In genomic region chr17:81831563-81831956, GRCh38 we compare ENCODE assay signal across 9 cellular contexts. TPM values are rescaled to one million over a fixed set of nuclear protein-coding genes. Genes with fewer than 3 reads are reported as not detected.
DNase-seq lines count a peak whose midpoint lies in the region; ATAC-seq, FAIRE-seq and TF ChIP-seq lines count a peak whose summit lies in the region.
"Had no signal": no experiment of that assay in that cellular context is flagged by ENCODE, and none has a peak within 500 bp of the region (broad histone marks: within the 10 kb centered on the region; RNA-seq: fewer than 3 reads in every experiment).

No MANE protein-coding gene starts in this region.

- H3K27me3 ChIP-seq in IMR-90 (ENCODE audit: control insufficient read depth, insufficient read depth, low read length) (no peaks in the 10 kb centered on the region), GM12878 (replicated peaks in 1 of 2; ENCODE audit: control insufficient read depth in 2 of 2, insufficient read depth in 2 of 2, low read length in 1 of 2) (no peaks in the 10 kb centered on the region)

- dilution Hi-C loops in IMR-90 (cut with HindIII; ENCODE audit: low sequenced_read_pairs, unreplicated experiment), result no loop called here

- no peak overlapping the region for H2BK5ac ChIP-seq in IMR-90 (ENCODE audit: low read depth, low read length, poor library complexity, severe bottlenecking)

- TF ChIP-seq POLR2A in IMR-90 (IDR thresholded peaks at IDR 0.05; ENCODE audit: low read depth, low read length) (no peak), GM12878 (IDR thresholded peaks at IDR 0.05; ENCODE audit: low read depth, low read length) (no peak)

- intact Hi-C loops in IMR-90 (cut with micrococcal nuclease), result no loop called here
- intact Hi-C loops in GM12878 (cut with micrococcal nuclease; ENCODE audit: unreplicated experiment), result no loop called here

- no peak overlapping the region for H2BK120ac ChIP-seq in IMR-90 (ENCODE audit: low read depth, low read length)

- POLR2A ChIA-PET in IMR-90 (lab: Charles Lee; ENCODE audit: unreplicated experiment) (no interaction called here), GM12878 (lab: Charles Lee) (interaction anchor here (3.0 kb wide), 1 partner anchor 30 kb away, joined by 10 read pairs; the partner anchor contains the start of gene P4HB)

- no peak overlapping the region for H3K56ac ChIP-seq in IMR-90 (ENCODE audit: extremely low read depth, insufficient read depth, low read length)

- H3K4me3 ChIP-seq in IMR-90 (ENCODE audit: insufficient read depth, low read depth, low read length), result no peak overlapping the region
- peak overlapping the region; percentile 96; the same call in 1 of the 2 replicates for H3K4me3 ChIP-seq in GM12878

- no peaks in the 10 kb centered on the region for H3K9me3 ChIP-seq in IMR-90 (ENCODE audit: control insufficient read depth, insufficient read depth, low read length)
- H3K9me3 ChIP-seq in GM12878 (replicated peaks; ENCODE audit: control insufficient read depth, insufficient read depth, low read length), result no peaks in the 10 kb centered on the region

- H3K79me2 ChIP-seq in GM12878 (ENCODE audit: control insufficient read depth, insufficient read depth, low read length), result peaks cover 13% of the 10 kb centered on the region

- H3K27ac ChIP-seq in C4-2B, result peak overlapping the region; percentile 96; the same call in 1 of the 2 replicates
- no peak overlapping the region; the same call in 1 of the 2 replicates for H3K27ac ChIP-seq in IMR-90 (ENCODE audit: insufficient read depth, low read length)
- H3K27ac ChIP-seq in GM12878 (ENCODE audit: control insufficient read depth, insufficient read depth), result no peak overlapping the region

- H4K20me1 ChIP-seq in IMR-90 (ENCODE audit: insufficient read depth, low read length) (peaks cover 29% of the 10 kb centered on the region), GM12878 (ENCODE audit: control insufficient read depth, insufficient read depth) (no peaks in the 10 kb centered on the region)

- H4K8ac ChIP-seq in IMR-90 (ENCODE audit: low read depth in 2 of 2, low read length in 2 of 2), result peak overlapping the region; percentile 74 to 85; a peak in 3 of 4 replicates

- H3K36me3 ChIP-seq in IMR-90 (ENCODE audit: control insufficient read depth, insufficient read depth, low read length), result peaks cover 7% of the 10 kb centered on the region; the same call in 1 of the 2 replicates
- no peaks in the 10 kb centered on the region for H3K36me3 ChIP-seq in GM12878 (ENCODE audit: control insufficient read depth in 2 of 2, insufficient read depth in 2 of 2, low read length in 1 of 2)

- CTCF ChIA-PET in IMR-90 (lab: Yijun Ruan, JAX), result no interaction called here
- CTCF ChIA-PET in GM12878 (lab: Yijun Ruan, JAX), result interaction anchor here (1.7 kb wide), 1 partner anchor 119 kb away, joined by 3 read pairs; the partner anchor contains the start of gene SLC25A10

- no TSS peak for BruUV-seq in IMR-90 (replicated peaks; lab: Mats Ljungman, UMichigan)
- BruUV-seq in GM12878 (replicated peaks; lab: Mats Ljungman, UMichigan), result no TSS peak

- peak overlapping the region in 2 of 3 experiments; percentile 85 to 91 for H3K27ac Mint-ChIP-seq in nephron

- TF ChIP-seq RAD21 in IMR-90 (IDR thresholded peaks at IDR 0.05; ENCODE audit: low read length) (no peak), GM12878 (IDR thresholded peaks at IDR 0.05; ENCODE audit: insufficient read depth, low read depth, low read length) (no peak)

- SMC1A ChIA-PET in GM12878 (lab: Charles Lee; ENCODE audit: uncharacterized antibody, unreplicated experiment), result no interaction called here

- no peak overlapping the region for H2BK20ac ChIP-seq in IMR-90 (ENCODE audit: low read depth, low read length)

- no peaks in the 10 kb centered on the region for H3K9me3 Mint-ChIP-seq in nephron

- H3K4me2 ChIP-seq in IMR-90 (ENCODE audit: low read depth, low read length) (peak overlapping the region; percentile 99), GM12878 (ENCODE audit: control insufficient read depth, insufficient read depth) (peak overlapping the region; percentile 99)

- peak overlapping the region; percentile 98 for H2AK9ac ChIP-seq in IMR-90 (replicated peaks; ENCODE audit: low read depth, low read length, poor library complexity)

- peaks cover 15% of the 10 kb centered on the region for H3K4me1 ChIP-seq in IMR-90 (ENCODE audit: control insufficient read depth, insufficient read depth, low read length)
- peaks cover 16% of the 10 kb centered on the region for H3K4me1 ChIP-seq in GM12878 (ENCODE audit: control insufficient read depth, insufficient read depth, low read length)

- no peak overlapping the region for H4K91ac ChIP-seq in IMR-90 (ENCODE audit: insufficient read depth, low read depth, low read length)

- H3K14ac ChIP-seq in IMR-90 (replicated peaks; ENCODE audit: low read depth, low read length), result no peak overlapping the region

- no peaks in the 10 kb centered on the region for H3K27me3 Mint-ChIP-seq in nephron (ENCODE audit: low read depth)

- peak overlapping the region; percentile 97 for H3K23ac ChIP-seq in IMR-90 (ENCODE audit: low read depth, low read length)

- in situ Hi-C loops in IMR-90 (cut with MboI; ENCODE audit: low sequenced_read_pairs) (no loop called here), GM12878 (cut with MboI) (no loop called here)

- no CpG with 5 or more reads among the region's 7 CpGs for WGBS in IMR-90 (ENCODE audit: extremely low coverage in 2 of 2, insufficient read length in 1 of 2), 2 experiments
- WGBS in GM12878 (ENCODE audit: insufficient coverage, insufficient replicate concordance, low lambda C conversion rate, missing lambda C conversion rate), result 73% methylated on average over 7 of the region's 7 CpGs

- peak overlapping the region; percentile 88 to 92 (median 90) for H3K4me3 Mint-ChIP-seq in nephron

- H3K4ac ChIP-seq in IMR-90 (ENCODE audit: low read depth, low read length), result peak overlapping the region; percentile 85

- RAD21 ChIA-PET in GM12878 (lab: Charles Lee; ENCODE audit: unreplicated experiment), result no interaction called here

- H2AFZ ChIP-seq in IMR-90 (replicated peaks; ENCODE audit: low read length, poor library complexity) (peak overlapping the region; percentile 82), GM12878 (ENCODE audit: control insufficient read depth, low read depth, low read length) (no peak overlapping the region)

- H3K18ac ChIP-seq in IMR-90 (ENCODE audit: low read depth, low read length), result no peak overlapping the region

- H3K9me1 ChIP-seq in IMR-90 (ENCODE audit: insufficient read depth, low read length), result peaks cover 27% of the 10 kb centered on the region

- no peaks in the 10 kb centered on the region for H3K36me3 Mint-ChIP-seq in nephron (ENCODE audit: low read depth)

- TF ChIP-seq CTCF in C4-2B (conservative IDR thresholded peaks at IDR 0.05) (no peak), IMR-90 (conservative IDR thresholded peaks at IDR 0.05; ENCODE audit: low read depth, low read length) (no peak), GM12878 (IDR thresholded peaks at IDR 0.05 in 2 of 3, conservative IDR thresholded peaks at IDR 0.05 in 1 of 3; ENCODE audit: control insufficient read depth in 2 of 3, extremely low read depth in 1 of 3, insufficient read depth in 1 of 3, low read depth in 3 of 3, low read length in 3 of 3) (no peak), nephron (IDR thresholded peaks at IDR 0.05; ENCODE audit: unreplicated experiment in 3 of 3) (no peak)

- no peak for ATAC-seq in IMR-90 (ENCODE audit: low read depth)
- ATAC-seq in GM12878, result peak; percentile 2
- ATAC-seq in GM21619 (IDR thresholded peaks at IDR 0.05; ENCODE audit: unreplicated experiment), result no peak

- H3K79me1 ChIP-seq in IMR-90 (ENCODE audit: low read depth in 1 of 2, low read length in 2 of 2), result peaks cover 21 to 63% of the 10 kb centered on the region in 2 experiments

- H3K4me1 Mint-ChIP-seq in nephron, result peaks cover 14% of the 10 kb centered on the region

- H2AK5ac ChIP-seq in IMR-90 (ENCODE audit: low read depth, low read length), result peak overlapping the region; percentile 91; the same call in 1 of the 2 replicates

- no peak overlapping the region for H4K5ac ChIP-seq in IMR-90 (ENCODE audit: low read depth, low read length)

- DNase-seq in IMR-90 (no peak), GM12878 (ENCODE audit: low read depth, low spot score) (no peak), NCI-H2227 treated with DMSO at 0.1 percent for 48 hours (lab: John Stamatoyannopoulos, UW) (no peak), putamen (ENCODE audit: low spot score) (no peak), NCI-H2029 treated with DMSO at 0.1 percent for 48 hours (lab: John Stamatoyannopoulos, UW) (no peak)
- DNase-seq: NCI-H1105 had no signal

- H2BK15ac ChIP-seq in IMR-90 (ENCODE audit: low read depth, low read length), result no peak overlapping the region; the same call in 2 of the 3 replicates

- TF ChIP-seq EP300 in GM12878 (IDR thresholded peaks at IDR 0.05; ENCODE audit: borderline replicate concordance in 1 of 2, control insufficient read depth in 1 of 2, low read depth in 2 of 2, low read length in 2 of 2), result no peak

- H3K9ac ChIP-seq in IMR-90 (ENCODE audit: low read depth, low read length), result 0 out of 2 replicates have a peak overlapping the region, but pooled peaks have one; percentile 93
- peak overlapping the region; percentile 86; the same call in 1 of the 2 replicates for H3K9ac ChIP-seq in GM12878 (ENCODE audit: control insufficient read depth, insufficient read depth, low read length)

- no peak for FAIRE-seq in GM12878 (lab: Jason Lieb, UNC)

RNA-seq across cellular contexts. Expression of gene MCRIP1, which starts 1.5 kb away (rescaled TPM):
- total RNA-seq in IMR-90 (2012; rRNA removed), result 56.5 and 58.9 TPM in 2 replicates
- polyA plus RNA-seq in IMR-90 (2012; rRNA removed), result 164 and 196 TPM in 2 replicates
- polyA plus RNA-seq in IMR-90 (2012; cell fraction: cytosol; rRNA removed), result 183 and 249 TPM in 2 replicates
- 144 and 276 TPM in 2 replicates for polyA plus RNA-seq in IMR-90 (2012; cell fraction: nucleus; rRNA removed; ENCODE audit: low replicate concordance)
- total RNA-seq in GM12878 (2013; cell fraction: nucleolus; rRNA removed), result 11.0 and 15.2 TPM in 2 replicates
- 33.8 and 39.7 TPM in 2 replicates for total RNA-seq in GM12878 (2014; rRNA removed)
- total RNA-seq in GM12878 (2014; rRNA removed; fragmentation: Illumina TruSeq; extraction: Trizol), result 12.1 and 15.6 TPM in 2 replicates
- 39.9 and 40.3 TPM in 2 replicates for total RNA-seq in GM12878 (2021)
- polyA plus RNA-seq in GM12878 (2011; ENCODE audit: low read depth), result 7.6 TPM
- 11.6 and 21.9 TPM in 2 replicates for polyA plus RNA-seq in GM12878 (2011; rRNA removed)
- 43.2 and 72.1 TPM in 2 replicates for polyA plus RNA-seq in GM12878 (2011; cell fraction: cytosol; rRNA removed)
- 49.4 and 61.7 TPM in 2 replicates for polyA plus RNA-seq in GM12878 (2011; cell fraction: nucleus; rRNA removed)
- polyA plus RNA-seq in GM12878 (2012), result 28.3 and 30.2 TPM in 2 replicates
- polyA plus RNA-seq in GM12878 (2014; fragmentation: Illumina TruSeq; extraction: Trizol), result 0.81 and 5.7 TPM in 2 replicates
- polyA plus RNA-seq in GM12878 (2014; fragmentation: Nextera tagmentation; extraction: Ambion mirVana), result 1 to 10 TPM in 1 of 2 experiments, under 1 TPM in 1; 0.31 to 3.8 TPM
- polyA plus RNA-seq in GM12878 (2014; rRNA removed), result 41.8 and 42.7 TPM in 2 replicates
- 10 to 100 TPM; 44.1 to 54.4 TPM for polyA plus RNA-seq in GM12878 (2016; fragmentation: Nextera tagmentation; extraction: Ambion mirVana)
- 4.6 and 14.3 TPM in 2 replicates for polyA minus RNA-seq in GM12878 (2011; rRNA and poly(A)+ RNA removed)
- 13.2 and 14.6 TPM in 2 replicates for polyA minus RNA-seq in GM12878 (2011; cell fraction: cytosol; rRNA and poly(A)+ RNA removed)
- polyA minus RNA-seq in GM12878 (2011; cell fraction: nucleus; rRNA and poly(A)+ RNA removed), result 4.5 and 6.7 TPM in 2 replicates

RNA-seq across cellular contexts. Expression of gene PPP1R27, which starts 3.3 kb away (rescaled TPM):
- total RNA-seq in IMR-90 (2012; rRNA removed), result not detected in 2 replicates
- 0.20 and 0.21 TPM in 2 replicates for polyA plus RNA-seq in IMR-90 (2012; rRNA removed)
- polyA plus RNA-seq in IMR-90 (2012; cell fraction: cytosol; rRNA removed), result 0.09 TPM in 1 of 2 replicates, not detected in the other
- polyA plus RNA-seq in IMR-90 (2012; cell fraction: nucleus; rRNA removed; ENCODE audit: low replicate concordance), result 0.56 and 0.97 TPM in 2 replicates
- not detected in 2 replicates for total RNA-seq in GM12878 (2013; cell fraction: nucleolus; rRNA removed)
- 0.17 and 2.0 TPM in 2 replicates for total RNA-seq in GM12878 (2014; rRNA removed)
- 0.14 and 0.31 TPM in 2 replicates for total RNA-seq in GM12878 (2014; rRNA removed; fragmentation: Illumina TruSeq; extraction: Trizol)
- total RNA-seq in GM12878 (2021), result 0.49 and 0.53 TPM in 2 replicates
- polyA plus RNA-seq in GM12878 (2011; ENCODE audit: low read depth), result not detected
- polyA plus RNA-seq in GM12878 (2011; rRNA removed), result not detected in 2 replicates
- polyA plus RNA-seq in GM12878 (2011; cell fraction: cytosol; rRNA removed), result 0.12 TPM in 1 of 2 replicates, not detected in the other
- not detected in 2 replicates for polyA plus RNA-seq in GM12878 (2011; cell fraction: nucleus; rRNA removed)
- 1.2 and 1.7 TPM in 2 replicates for polyA plus RNA-seq in GM12878 (2012)
- polyA plus RNA-seq in GM12878 (2014; fragmentation: Illumina TruSeq; extraction: Trizol), result 0.28 TPM in 1 of 2 replicates, not detected in the other
- not detected for polyA plus RNA-seq in GM12878 (2014; fragmentation: Nextera tagmentation; extraction: Ambion mirVana)
- polyA plus RNA-seq in GM12878 (2014; rRNA removed), result 0.59 and 0.61 TPM in 2 replicates
- 1 to 10 TPM in 1 of 2 experiments, under 1 TPM in 1; 0.70 to 1.6 TPM for polyA plus RNA-seq in GM12878 (2016; fragmentation: Nextera tagmentation; extraction: Ambion mirVana)
- not detected in 2 replicates for polyA minus RNA-seq in GM12878 (2011; rRNA and poly(A)+ RNA removed)
- polyA minus RNA-seq in GM12878 (2011; cell fraction: cytosol; rRNA and poly(A)+ RNA removed), result not detected in 2 replicates
- polyA minus RNA-seq in GM12878 (2011; cell fraction: nucleus; rRNA and poly(A)+ RNA removed), result not detected in 2 replicates

RNA-seq across cellular contexts. Expression of gene GCGR, which starts 27.6 kb away (rescaled TPM):
- total RNA-seq in IMR-90 (2012; rRNA removed) (not detected in 2 replicates), GM12878 (2014; rRNA removed) (not detected in 2 replicates), GM12878 (2014; rRNA removed; fragmentation: Illumina TruSeq; extraction: Trizol) (not detected in 2 replicates), GM12878 (2021) (not detected in 2 replicates)
- polyA plus RNA-seq in IMR-90 (2012; rRNA removed) (not detected in 2 replicates), GM12878 (2011; rRNA removed) (not detected in 2 replicates), GM12878 (2014; fragmentation: Illumina TruSeq; extraction: Trizol) (not detected in 2 replicates), GM12878 (2014; fragmentation: Nextera tagmentation; extraction: Ambion mirVana) (not detected), GM12878 (2014; rRNA removed) (not detected in 2 replicates), GM12878 (2016; fragmentation: Nextera tagmentation; extraction: Ambion mirVana) (not detected)
- not detected in 2 replicates for polyA plus RNA-seq in IMR-90 (2012; cell fraction: cytosol; rRNA removed)
- 0.05 TPM in 1 of 2 replicates, not detected in the other for polyA plus RNA-seq in IMR-90 (2012; cell fraction: nucleus; rRNA removed; ENCODE audit: low replicate concordance)
- total RNA-seq in GM12878 (2013; cell fraction: nucleolus; rRNA removed), result not detected in 2 replicates
- polyA plus RNA-seq in GM12878 (2011; ENCODE audit: low read depth), result not detected
- polyA plus RNA-seq in GM12878 (2011; cell fraction: cytosol; rRNA removed), result not detected in 2 replicates
- 0.30 TPM in 1 of 2 replicates, not detected in the other for polyA plus RNA-seq in GM12878 (2011; cell fraction: nucleus; rRNA removed)
- polyA plus RNA-seq in GM12878 (2012), result 0.20 TPM in 1 of 2 replicates, not detected in the other
- not detected in 2 replicates for polyA minus RNA-seq in GM12878 (2011; rRNA and poly(A)+ RNA removed)
- polyA minus RNA-seq in GM12878 (2011; cell fraction: cytosol; rRNA and poly(A)+ RNA removed), result not detected in 2 replicates
- not detected in 2 replicates for polyA minus RNA-seq in GM12878 (2011; cell fraction: nucleus; rRNA and poly(A)+ RNA removed)

RNA-seq across cellular contexts. Expression of gene P4HB, which starts 28.8 kb away (rescaled TPM):
- total RNA-seq in IMR-90 (2012; rRNA removed) (917 and 932 TPM in 2 replicates), GM12878 (2014; rRNA removed) (378 and 467 TPM in 2 replicates), GM12878 (2014; rRNA removed; fragmentation: Illumina TruSeq; extraction: Trizol) (247 and 285 TPM in 2 replicates), GM12878 (2021) (378 and 437 TPM in 2 replicates)
- polyA plus RNA-seq in IMR-90 (2012; rRNA removed) (530 and 599 TPM in 2 replicates), GM12878 (2011; rRNA removed) (44.1 and 49.9 TPM in 2 replicates), GM12878 (2014; fragmentation: Illumina TruSeq; extraction: Trizol) (458 and 725 TPM in 2 replicates), GM12878 (2014; fragmentation: Nextera tagmentation; extraction: Ambion mirVana) (10 to 100 TPM in 1 of 2 experiments, 1 to 10 TPM in 1; 4.7 to 18.3 TPM), GM12878 (2014; rRNA removed) (128 and 182 TPM in 2 replicates), GM12878 (2016; fragmentation: Nextera tagmentation; extraction: Ambion mirVana) (100 to 1,000 TPM; 543 to 549 TPM)
- polyA plus RNA-seq in IMR-90 (2012; cell fraction: cytosol; rRNA removed), result 309 and 642 TPM in 2 replicates
- polyA plus RNA-seq in IMR-90 (2012; cell fraction: nucleus; rRNA removed; ENCODE audit: low replicate concordance), result 287 and 329 TPM in 2 replicates
- 377 and 380 TPM in 2 replicates for total RNA-seq in GM12878 (2013; cell fraction: nucleolus; rRNA removed)
- polyA plus RNA-seq in GM12878 (2011; ENCODE audit: low read depth), result 409 TPM
- 37.3 and 56.7 TPM in 2 replicates for polyA plus RNA-seq in GM12878 (2011; cell fraction: cytosol; rRNA removed)
- 82.9 and 101 TPM in 2 replicates for polyA plus RNA-seq in GM12878 (2011; cell fraction: nucleus; rRNA removed)
- 697 and 937 TPM in 2 replicates for polyA plus RNA-seq in GM12878 (2012)
- polyA minus RNA-seq in GM12878 (2011; rRNA and poly(A)+ RNA removed), result 38.8 and 46.2 TPM in 2 replicates
- polyA minus RNA-seq in GM12878 (2011; cell fraction: cytosol; rRNA and poly(A)+ RNA removed), result 65.3 and 66.3 TPM in 2 replicates
- 59.7 and 74.5 TPM in 2 replicates for polyA minus RNA-seq in GM12878 (2011; cell fraction: nucleus; rRNA and poly(A)+ RNA removed)

RNA-seq across cellular contexts. Expression of gene ARHGDIA, which starts 39.6 kb away (rescaled TPM):
- total RNA-seq in IMR-90 (2012; rRNA removed) (62.7 and 77.2 TPM in 2 replicates), GM12878 (2014; rRNA removed) (139 and 180 TPM in 2 replicates), GM12878 (2014; rRNA removed; fragmentation: Illumina TruSeq; extraction: Trizol) (124 and 125 TPM in 2 replicates), GM12878 (2021) (538 and 552 TPM in 2 replicates)
- polyA plus RNA-seq in IMR-90 (2012; rRNA removed) (324 and 362 TPM in 2 replicates), GM12878 (2011; rRNA removed) (18.6 and 39.5 TPM in 2 replicates), GM12878 (2014; fragmentation: Illumina TruSeq; extraction: Trizol) (24.3 and 159 TPM in 2 replicates), GM12878 (2014; fragmentation: Nextera tagmentation; extraction: Ambion mirVana) (10 to 100 TPM; 17.9 to 47.8 TPM), GM12878 (2014; rRNA removed) (184 and 246 TPM in 2 replicates), GM12878 (2016; fragmentation: Nextera tagmentation; extraction: Ambion mirVana) (100 to 1,000 TPM; 336 to 349 TPM)
- polyA plus RNA-seq in IMR-90 (2012; cell fraction: cytosol; rRNA removed), result 214 and 386 TPM in 2 replicates
- 425 and 839 TPM in 2 replicates for polyA plus RNA-seq in IMR-90 (2012; cell fraction: nucleus; rRNA removed; ENCODE audit: low replicate concordance)
- 115 and 120 TPM in 2 replicates for total RNA-seq in GM12878 (2013; cell fraction: nucleolus; rRNA removed)
- 219 TPM for polyA plus RNA-seq in GM12878 (2011; ENCODE audit: low read depth)
- 75.8 and 96.8 TPM in 2 replicates for polyA plus RNA-seq in GM12878 (2011; cell fraction: cytosol; rRNA removed)
- polyA plus RNA-seq in GM12878 (2011; cell fraction: nucleus; rRNA removed), result 178 and 263 TPM in 2 replicates
- polyA plus RNA-seq in GM12878 (2012), result 247 and 301 TPM in 2 replicates
- 18.3 and 38.9 TPM in 2 replicates for polyA minus RNA-seq in GM12878 (2011; rRNA and poly(A)+ RNA removed)
- 59.9 and 91.7 TPM in 2 replicates for polyA minus RNA-seq in GM12878 (2011; cell fraction: cytosol; rRNA and poly(A)+ RNA removed)
- polyA minus RNA-seq in GM12878 (2011; cell fraction: nucleus; rRNA and poly(A)+ RNA removed), result 72.5 and 108 TPM in 2 replicates
